8 cellular contexts compared by ENCODE assay signal in genomic region chr2:19457809-19458208, GRCh38.
"Had no signal": no experiment of that assay in that cellular context is flagged by ENCODE, and none has a peak within 500 bp of the region (broad histone marks: within the 10 kb centered on the region; RNA-seq: fewer than 3 reads in every experiment).

No MANE protein-coding gene starts in this region.

- H3K36me3 ChIP-seq: HAP-1 had no signal

- H3K9ac ChIP-seq: GM23248 had no signal

- H3K4me3 ChIP-seq: GM23248, HAP-1 had no signal

- H3K4me1 ChIP-seq: HAP-1 had no signal

- FAIRE-seq: HTR-8/SVneo had no signal

- DNase-seq: GM23248, GOT3, H7, HFFc6, IMR-90 had no signal

- H2AFZ ChIP-seq: GM23248 had no signal

- ATAC-seq: HCT116 had no signal

- H3K9me3 ChIP-seq: HAP-1 had no signal

- H3K27ac ChIP-seq: GM23248 had no signal
